Comparison of ENCODE assay signal across 30 cellular contexts in the genomic region with DNA sequence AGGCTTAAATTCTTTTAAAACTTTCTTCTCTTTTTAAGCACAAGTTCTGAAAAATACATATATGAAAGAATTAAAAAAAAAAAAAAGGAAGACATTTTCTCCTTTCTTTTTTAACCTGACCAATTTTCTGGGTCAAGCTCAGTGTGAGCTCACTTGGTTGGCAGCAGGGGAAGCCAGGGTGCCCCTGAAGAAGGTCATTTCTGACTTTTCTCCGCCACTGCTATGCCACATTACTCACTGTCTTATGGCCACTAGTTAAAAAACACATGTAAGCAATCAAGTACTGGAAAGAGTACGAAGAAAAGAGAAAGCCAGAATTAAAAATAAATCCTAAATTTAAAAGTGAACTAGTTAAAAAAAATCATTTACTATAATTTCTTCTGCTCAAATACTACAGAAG.
"Had no signal": no experiment of that assay in that cellular context is flagged by ENCODE, and none has a peak within 500 bp of the region (broad histone marks: within the 10 kb centered on the region; RNA-seq: fewer than 3 reads in every experiment).

No MANE protein-coding gene starts in this region.

- H3K9ac ChIP-seq: parathyroid adenoma had no signal

- H3K9me3 ChIP-seq: breast epithelium, psoas muscle, stomach, suprapubic skin, tibial artery had no signal

- H3K27ac Mint-ChIP-seq: activated CD4-positive, alpha-beta memory T cell treated with anti-CD3 and anti-CD28 coated beads, Interleukin-2, amount 10 ng/mL, durations not matched to agents 7 days and 5 days; activated CD4-positive, alpha-beta T cell treated with anti-CD3 and anti-CD28 coated beads, Interleukin-2, amount 10 ng/mL, durations not matched to agents 24 days and 14 days; activated naive CD4-positive, alpha-beta T cell treated with anti-CD3 and anti-CD28 coated beads, Interleukin-2, amount 50 U/mL, for 24 hours; activated naive CD8-positive, alpha-beta T cell treated with anti-CD3 and anti-CD28 coated beads, Interleukin-2, amount 50 U/mL, for 24 hours; activated T-cell treated with anti-CD3 and anti-CD28 coated beads, Interleukin-2, amount 50 U/mL, for 24 hours; activated T-helper 17 cell treated with anti-CD3 and anti-CD28 coated beads, Interleukin-2, amount 50 U/mL, for 72 hours; dendritic cell treated with granulocyte-macrophage colony-stimulating factor and Interleukin-4, amounts not matched to agents 40 ng/mL and 50 ng/mL, for 4 days; endodermal cell; naive thymus-derived CD4-positive, alpha-beta T cell; stimulated activated naive B cell treated with anti-CD40 and anti-IgM and Interleukin-4, amounts not matched to agents 10 μg/mL and 1 μg/mL and 100 μg/mL, for 72 hours; T-helper 17 cell had no signal

- H2AFZ ChIP-seq: parathyroid adenoma had no signal

- H3K4me3 ChIP-seq: breast epithelium, psoas muscle, stomach, suprapubic skin, tibial artery had no signal

- H3K36me3 Mint-ChIP-seq: activated naive CD4-positive, alpha-beta T cell treated with anti-CD3 and anti-CD28 coated beads, Interleukin-2, amount 50 U/mL, for 24 hours; naive thymus-derived CD4-positive, alpha-beta T cell; stimulated activated naive B cell treated with anti-CD40 and anti-IgM and Interleukin-4, amounts not matched to agents 10 μg/mL and 1 μg/mL and 100 μg/mL, for 72 hours had no signal

- H3K36me3 ChIP-seq: breast epithelium, stomach, suprapubic skin, tibial artery, WERI-Rb-1 had no signal

- H3K4me3 Mint-ChIP-seq: activated CD4-positive, alpha-beta memory T cell treated with anti-CD3 and anti-CD28 coated beads, Interleukin-2, amount 10 ng/mL, durations not matched to agents 7 days and 5 days; activated CD4-positive, alpha-beta T cell treated with anti-CD3 and anti-CD28 coated beads, Interleukin-2, amount 10 ng/mL, durations not matched to agents 24 days and 14 days; activated naive CD4-positive, alpha-beta T cell treated with anti-CD3 and anti-CD28 coated beads, Interleukin-2, amount 50 U/mL, for 24 hours; activated naive CD8-positive, alpha-beta T cell treated with anti-CD3 and anti-CD28 coated beads, Interleukin-2, amount 50 U/mL, for 24 hours; activated T-cell treated with anti-CD3 and anti-CD28 coated beads, Interleukin-2, amount 50 U/mL, for 24 hours; activated T-helper 17 cell treated with anti-CD3 and anti-CD28 coated beads, Interleukin-2, amount 50 U/mL, for 72 hours; dendritic cell treated with granulocyte-macrophage colony-stimulating factor and Interleukin-4, amounts not matched to agents 40 ng/mL and 50 ng/mL, for 4 days; endodermal cell; naive thymus-derived CD4-positive, alpha-beta T cell; stimulated activated naive B cell treated with anti-CD40 and anti-IgM and Interleukin-4, amounts not matched to agents 10 μg/mL and 1 μg/mL and 100 μg/mL, for 72 hours; T-helper 17 cell had no signal

- H3K4me1 Mint-ChIP-seq: activated CD4-positive, alpha-beta memory T cell treated with anti-CD3 and anti-CD28 coated beads, Interleukin-2, amount 10 ng/mL, durations not matched to agents 7 days and 5 days; activated CD4-positive, alpha-beta T cell treated with anti-CD3 and anti-CD28 coated beads, Interleukin-2, amount 10 ng/mL, durations not matched to agents 24 days and 14 days; activated naive CD4-positive, alpha-beta T cell treated with anti-CD3 and anti-CD28 coated beads, Interleukin-2, amount 50 U/mL, for 24 hours; activated naive CD8-positive, alpha-beta T cell treated with anti-CD3 and anti-CD28 coated beads, Interleukin-2, amount 50 U/mL, for 24 hours; activated T-helper 17 cell treated with anti-CD3 and anti-CD28 coated beads, Interleukin-2, amount 50 U/mL, for 72 hours; naive thymus-derived CD4-positive, alpha-beta T cell; stimulated activated naive B cell treated with anti-CD40 and anti-IgM and Interleukin-4, amounts not matched to agents 10 μg/mL and 1 μg/mL and 100 μg/mL, for 72 hours; T-helper 17 cell had no signal

- H3K27ac ChIP-seq: breast epithelium, parathyroid adenoma, psoas muscle, stomach, suprapubic skin, tibial artery, WERI-Rb-1 had no signal

- DNase-seq: activated CD4-positive, alpha-beta memory T cell treated with anti-CD3 and anti-CD28 coated beads, Interleukin-2, amount 10 ng/mL, durations not matched to agents 7 days and 5 days; activated CD4-positive, alpha-beta T cell treated with anti-CD3 and anti-CD28 coated beads, Interleukin-2, amount 10 ng/mL, durations not matched to agents 24 days and 14 days; activated CD4-positive, CD25-positive, alpha-beta regulatory T cell treated with anti-CD3 and anti-CD28 coated beads, Interleukin-2, amount 50 U/mL, for 72 hours; activated CD8-positive, alpha-beta memory T cell treated with anti-CD3 and anti-CD28 coated beads, Interleukin-2, amount 50 U/mL, for 48 hours; activated gamma-delta T cell treated with Interleukin-2 at 50 U/mL for 16 hours; activated naive CD8-positive, alpha-beta T cell treated with anti-CD3 and anti-CD28 coated beads, Interleukin-2, amount 50 U/mL, for 24 hours; activated T-cell treated with anti-CD3 and anti-CD28 coated beads, Interleukin-2, amount 50 U/mL, for 24 hours; central memory CD4-positive, alpha-beta T cell; endodermal cell; head of caudate nucleus; hippocampal formation; left cardiac atrium; midbrain; naive thymus-derived CD4-positive, alpha-beta T cell; psoas muscle; stimulated activated CD4-positive, alpha-beta T cell treated with anti-CD3 and anti-CD28 coated beads, Interleukin-15, amount 100 ng/mL, for 24 hours; stimulated activated CD4-positive, alpha-beta T cell treated with anti-CD3 and anti-CD28 coated beads, Interleukin-2, amount 100 ng/mL, for 24 hours; stimulated activated naive B cell treated with anti-CD40 and anti-IgM and Interleukin-4, amounts not matched to agents 10 μg/mL and 1 μg/mL and 100 μg/mL, for 72 hours; stomach; T-helper 17 cell; T1000; tibial artery; WERI-Rb-1 had no signal

- H3K27me3 ChIP-seq: breast epithelium, stomach, suprapubic skin, tibial artery had no signal

- H3K4me1 ChIP-seq: breast epithelium, parathyroid adenoma, psoas muscle, suprapubic skin had no signal

- H3K9me3 Mint-ChIP-seq: activated CD4-positive, alpha-beta T cell treated with anti-CD3 and anti-CD28 coated beads, Interleukin-2, amount 10 ng/mL, durations not matched to agents 24 days and 14 days; activated naive CD4-positive, alpha-beta T cell treated with anti-CD3 and anti-CD28 coated beads, Interleukin-2, amount 50 U/mL, for 24 hours; activated naive CD8-positive, alpha-beta T cell treated with anti-CD3 and anti-CD28 coated beads, Interleukin-2, amount 50 U/mL, for 24 hours; activated T-cell treated with anti-CD3 and anti-CD28 coated beads, Interleukin-2, amount 50 U/mL, for 24 hours; activated T-helper 17 cell treated with anti-CD3 and anti-CD28 coated beads, Interleukin-2, amount 50 U/mL, for 72 hours; dendritic cell treated with granulocyte-macrophage colony-stimulating factor and Interleukin-4, amounts not matched to agents 40 ng/mL and 50 ng/mL, for 4 days; endodermal cell; stimulated activated naive B cell treated with anti-CD40 and anti-IgM and Interleukin-4, amounts not matched to agents 10 μg/mL and 1 μg/mL and 100 μg/mL, for 72 hours had no signal

- H3K27me3 Mint-ChIP-seq: activated CD4-positive, alpha-beta memory T cell treated with anti-CD3 and anti-CD28 coated beads, Interleukin-2, amount 10 ng/mL, durations not matched to agents 7 days and 5 days; activated CD4-positive, alpha-beta T cell treated with anti-CD3 and anti-CD28 coated beads, Interleukin-2, amount 10 ng/mL, durations not matched to agents 24 days and 14 days; activated naive CD4-positive, alpha-beta T cell treated with anti-CD3 and anti-CD28 coated beads, Interleukin-2, amount 50 U/mL, for 24 hours; activated naive CD8-positive, alpha-beta T cell treated with anti-CD3 and anti-CD28 coated beads, Interleukin-2, amount 50 U/mL, for 24 hours; activated T-cell treated with anti-CD3 and anti-CD28 coated beads, Interleukin-2, amount 50 U/mL, for 24 hours; activated T-helper 17 cell treated with anti-CD3 and anti-CD28 coated beads, Interleukin-2, amount 50 U/mL, for 72 hours; dendritic cell treated with granulocyte-macrophage colony-stimulating factor and Interleukin-4, amounts not matched to agents 40 ng/mL and 50 ng/mL, for 4 days; naive thymus-derived CD4-positive, alpha-beta T cell; stimulated activated naive B cell treated with anti-CD40 and anti-IgM and Interleukin-4, amounts not matched to agents 10 μg/mL and 1 μg/mL and 100 μg/mL, for 72 hours; T-helper 17 cell had no signal

- ATAC-seq: activated naive CD8-positive, alpha-beta T cell treated with anti-CD3 and anti-CD28 coated beads, Interleukin-2, amount 50 U/mL, for 24 hours; activated T-helper 17 cell treated with anti-CD3 and anti-CD28 coated beads, Interleukin-2, amount 50 U/mL, for 72 hours; esophagus mucosa; naive thymus-derived CD4-positive, alpha-beta T cell; psoas muscle; stimulated activated naive B cell treated with anti-CD40 and anti-IgM and Interleukin-4, amounts not matched to agents 10 μg/mL and 1 μg/mL and 100 μg/mL, for 72 hours; T-helper 17 cell had no signal
